In genomic region chr3:71446734-71447133, GRCh38 we compare ENCODE assay signal across 17 cellular contexts.
DNase-seq lines count a peak whose midpoint lies in the region; ATAC-seq and TF ChIP-seq lines count a peak whose summit lies in the region.
"Had no signal": no experiment of that assay in that cellular context is flagged by ENCODE, and none has a peak within 500 bp of the region (broad histone marks: within the 10 kb centered on the region; RNA-seq: fewer than 3 reads in every experiment).

No MANE protein-coding gene starts in this region.

- H3K4me3 ChIP-seq in CD4-positive, alpha-beta memory T cell (ENCODE audit: low read length in 2 of 2) = no peak overlapping the region
- no peak overlapping the region for H3K4me3 ChIP-seq in HL-60 (replicated peaks; ENCODE audit: insufficient read depth, low read length)
- no peak overlapping the region for H3K4me3 ChIP-seq in Peyer's patch
- H3K4me3 ChIP-seq: colonic mucosa, pancreas, stomach had no signal

- CTCF ChIA-PET in CD4-positive, alpha-beta memory T cell (lab: Charles Lee; ENCODE audit: partially characterized antibody) = interaction anchor here (1.0 to 1.7 kb wide), 3 partner anchors 8 to 45 kb away, joined by 4 to 5 read pairs (median 4); no protein-coding TSS in a partner anchor

- intact Hi-C loops in CD4-positive, alpha-beta memory T cell (cut with micrococcal nuclease) = no loop called here

- H3K9me3 Mint-ChIP-seq in CD4-positive, alpha-beta memory T cell = peaks cover 0 to 4% (median 0%) of the 10 kb centered on the region in 8 donors
- H3K9me3 Mint-ChIP-seq in activated naive CD8-positive, alpha-beta T cell treated with anti-CD3 and anti-CD28 coated beads for 36 hours = peaks cover 6% of the 10 kb centered on the region
- H3K9me3 Mint-ChIP-seq in natural killer cell treated with Interleukin-12 subunit alpha and Interleukin-12 subunit beta and Interleukin-15 and Interleukin-18, amount 100 ng/mL, for 72 hours = peaks cover 2% of the 10 kb centered on the region

- peaks cover 78 to 99% (median 90%) of the 10 kb centered on the region in 4 donors for H3K4me1 Mint-ChIP-seq in CD4-positive, alpha-beta memory T cell
- H3K4me1 Mint-ChIP-seq in activated naive CD8-positive, alpha-beta T cell treated with anti-CD3 and anti-CD28 coated beads for 36 hours = peaks cover 90% of the 10 kb centered on the region
- H3K4me1 Mint-ChIP-seq in natural killer cell treated with Interleukin-12 subunit alpha and Interleukin-12 subunit beta and Interleukin-15 and Interleukin-18, amount 100 ng/mL, for 72 hours (ENCODE audit: low read depth in 2 of 2) = peaks cover 61 to 63% of the 10 kb centered on the region in 2 donors

- no peaks in the 10 kb centered on the region for H3K9me3 ChIP-seq in CD4-positive, alpha-beta memory T cell (ENCODE audit: control insufficient read depth in 1 of 2, low read length in 2 of 2)
- H3K9me3 ChIP-seq in Peyer's patch = no peaks in the 10 kb centered on the region
- H3K9me3 ChIP-seq: colonic mucosa, pancreas, stomach had no signal

- H3K27ac Mint-ChIP-seq in CD4-positive, alpha-beta memory T cell = peak overlapping the region; percentile 88 to 99 (median 94)
- peak overlapping the region; percentile 92 for H3K27ac Mint-ChIP-seq in activated naive CD8-positive, alpha-beta T cell treated with anti-CD3 and anti-CD28 coated beads for 36 hours
- H3K27ac Mint-ChIP-seq in natural killer cell treated with Interleukin-12 subunit alpha and Interleukin-12 subunit beta and Interleukin-15 and Interleukin-18, amount 100 ng/mL, for 72 hours = peak overlapping the region; percentile 40 to 75

- POLR2A ChIA-PET in CD4-positive, alpha-beta memory T cell (lab: Charles Lee; ENCODE audit: partially characterized antibody) = interaction anchor here (0.9 to 9.9 kb wide), 8 partner anchors 7 to 316 kb away, joined by 3 to 102 read pairs (median 5); no protein-coding TSS in a partner anchor

- H3K27me3 Mint-ChIP-seq in CD4-positive, alpha-beta memory T cell = no peaks in the 10 kb centered on the region
- H3K27me3 Mint-ChIP-seq in activated naive CD8-positive, alpha-beta T cell treated with anti-CD3 and anti-CD28 coated beads for 36 hours = no peaks in the 10 kb centered on the region
- H3K27me3 Mint-ChIP-seq in natural killer cell treated with Interleukin-12 subunit alpha and Interleukin-12 subunit beta and Interleukin-15 and Interleukin-18, amount 100 ng/mL, for 72 hours = no peaks in the 10 kb centered on the region

- peak overlapping the region; percentile 38 for H3K27ac ChIP-seq in CD4-positive, alpha-beta memory T cell (ENCODE audit: low read depth, low read length)
- peak overlapping the region; percentile 96 for H3K27ac ChIP-seq in HL-60 (replicated peaks)
- peak overlapping the region in 2 of 4 donors; percentile 36 to 87 for H3K27ac ChIP-seq in Peyer's patch
- H3K27ac ChIP-seq: colonic mucosa, pancreas had no signal

- H3K36me3 Mint-ChIP-seq in CD4-positive, alpha-beta memory T cell = peaks cover 9 to 11% of the 10 kb centered on the region in 2 donors
- peaks cover 20% of the 10 kb centered on the region for H3K36me3 Mint-ChIP-seq in activated naive CD8-positive, alpha-beta T cell treated with anti-CD3 and anti-CD28 coated beads for 36 hours
- H3K36me3 Mint-ChIP-seq in natural killer cell treated with Interleukin-12 subunit alpha and Interleukin-12 subunit beta and Interleukin-15 and Interleukin-18, amount 100 ng/mL, for 72 hours = no peaks in the 10 kb centered on the region

- ATAC-seq in natural killer cell treated with Interleukin-12 subunit alpha and Interleukin-12 subunit beta and Interleukin-15 and Interleukin-18, amount 100 ng/mL, for 72 hours = no peak
- ATAC-seq in GM18505 (IDR thresholded peaks at IDR 0.05; ENCODE audit: unreplicated experiment) (no peak), GM21515 (IDR thresholded peaks at IDR 0.05; ENCODE audit: unreplicated experiment) (no peak)
- ATAC-seq: HepG2 had no signal

- TF ChIP-seq POLR2A in GM18505 (IDR thresholded peaks at IDR 0.05; ENCODE audit: borderline replicate concordance, extremely low read depth, insufficient read depth, insufficient read length) (no peak), Peyer's patch (IDR thresholded peaks at IDR 0.05) (no peak)

- no peak for DNase-seq in CD4-positive, alpha-beta memory T cell
- DNase-seq in HL-60 (ENCODE audit: low read depth in 1 of 2, low spot score in 1 of 2) (no peak), Peyer's patch (no peak)
- no peak for DNase-seq in activated naive CD8-positive, alpha-beta T cell treated with anti-CD3 and anti-CD28 coated beads for 36 hours
- DNase-seq in natural killer cell treated with Interleukin-12 subunit alpha and Interleukin-12 subunit beta and Interleukin-15 and Interleukin-18, amount 100 ng/mL, for 72 hours (ENCODE audit: low spot score) = no peak
- DNase-seq: colonic mucosa, HCEC 1CT, head of caudate nucleus, islet precursor cell, midbrain, NCI-H2171, SHP77, stomach had no signal

- no peaks in the 10 kb centered on the region for H3K27me3 ChIP-seq in CD4-positive, alpha-beta memory T cell (ENCODE audit: insufficient read depth, low read length)
- H3K27me3 ChIP-seq in HL-60 (ENCODE audit: insufficient read depth, poor library complexity, severe bottlenecking) (no peaks in the 10 kb centered on the region), Peyer's patch (no peaks in the 10 kb centered on the region)
- H3K27me3 ChIP-seq: colonic mucosa, pancreas, stomach had no signal

- peak overlapping the region in 7 of 8 donors; percentile 30 to 75 (median 53) for H3K4me3 Mint-ChIP-seq in CD4-positive, alpha-beta memory T cell
- H3K4me3 Mint-ChIP-seq in activated naive CD8-positive, alpha-beta T cell treated with anti-CD3 and anti-CD28 coated beads for 36 hours = no peak overlapping the region
- H3K4me3 Mint-ChIP-seq in natural killer cell treated with Interleukin-12 subunit alpha and Interleukin-12 subunit beta and Interleukin-15 and Interleukin-18, amount 100 ng/mL, for 72 hours = no peak overlapping the region

- peaks cover 100% of the 10 kb centered on the region for H3K4me1 ChIP-seq in CD4-positive, alpha-beta memory T cell (ENCODE audit: insufficient read depth, low read length)
- peaks cover 0 to 57% (median 27%) of the 10 kb centered on the region in 4 donors for H3K4me1 ChIP-seq in Peyer's patch
- H3K4me1 ChIP-seq: colonic mucosa had no signal

- H3K36me3 ChIP-seq in CD4-positive, alpha-beta memory T cell (ENCODE audit: insufficient read depth, low read length) = no peaks in the 10 kb centered on the region
- H3K36me3 ChIP-seq in Peyer's patch = no peaks in the 10 kb centered on the region
- H3K36me3 ChIP-seq: colonic mucosa, pancreas, stomach had no signal

- TF ChIP-seq CTCF in HL-60 (IDR thresholded peaks at IDR 0.05; ENCODE audit: insufficient read depth, low read length) (no peak), Peyer's patch (IDR thresholded peaks at IDR 0.05) (no peak)

Comparison
In these comparisons a context has a peak if more than half of its experiments do, and no peak if none do; other contexts are left out.
1. H3K4me3 Mint-ChIP-seq: peak in CD4-positive, alpha-beta memory T cell (7 of 8); none in activated naive CD8-positive, alpha-beta T cell treated with anti-CD3 and anti-CD28 coated beads for 36 hours (single experiment) and natural killer cell treated with Interleukin-12 subunit alpha and Interleukin-12 subunit beta and Interleukin-15 and Interleukin-18, amount 100 ng/mL, for 72 hours (single experiment).
2. Peak in every context shown above with its lines, with median percentiles within 50 percentile points of each other: H3K27ac Mint-ChIP-seq.